ENCODE assay signal across 1 cellular context in genomic region chr17:50603340-50603739, GRCh38.
TF ChIP-seq lines count a peak whose summit lies in the region.

No MANE protein-coding gene starts in this region.

TF ChIP-seq in SK-N-SH, 30 proteins besides CTCF, POLR2A, EP300 and RAD21 (continued from another document):
- TF ChIP-seq POLR2AphosphoS5 (IDR thresholded peaks at IDR 0.05; ENCODE audit: low read depth, low read length), result no peak
- TF ChIP-seq EZH2phosphoT487 (IDR thresholded peaks at IDR 0.05; ENCODE audit: borderline replicate concordance, low read depth), result no peak
- TF ChIP-seq FOXM1 (IDR thresholded peaks at IDR 0.05; ENCODE audit: low read depth), result no peak
- TF ChIP-seq GATA2 (CRISPR knock-in tag; IDR thresholded peaks at IDR 0.05), result no peak
- TF ChIP-seq CHD2 (IDR thresholded peaks at IDR 0.05; ENCODE audit: low read length, partially characterized antibody), result no peak
